1 cellular context compared by ENCODE assay signal in genomic region chr10:72132854-72133253, GRCh38.
TF ChIP-seq lines count a peak whose summit lies in the region.

No MANE protein-coding gene starts in this region.

TF ChIP-seq in WTC11, 78 proteins besides CTCF, POLR2A, EP300 and RAD21 (continued from another document):
- no peak for TF ChIP-seq STAT6 (CRISPR knock-in tag; conservative IDR thresholded peaks at IDR 0.05; ENCODE audit: low read depth)
- TF ChIP-seq NFYB (CRISPR knock-in tag; conservative IDR thresholded peaks at IDR 0.05; ENCODE audit: low read depth) = no peak
- no peak for TF ChIP-seq ZBTB21 (CRISPR knock-in tag; IDR thresholded peaks at IDR 0.05; ENCODE audit: borderline replicate concordance)
